27 cellular contexts compared by ENCODE assay signal in genomic region chr10:15787426-15787825, GRCh38.
DNase-seq lines count a peak whose midpoint lies in the region; ATAC-seq and TF ChIP-seq lines count a peak whose summit lies in the region.
"Had no signal": no experiment of that assay in that cellular context is flagged by ENCODE, and none has a peak within 500 bp of the region (broad histone marks: within the 10 kb centered on the region; RNA-seq: fewer than 3 reads in every experiment).

No MANE protein-coding gene starts in this region.

- TF ChIP-seq CTCF in glutamatergic neuron (IDR thresholded peaks at IDR 0.05; ENCODE audit: partially characterized antibody, unreplicated experiment): no peak

- peak; percentile 87 for ATAC-seq in GM18867 (IDR thresholded peaks at IDR 0.05; ENCODE audit: unreplicated experiment)
- ATAC-seq in HG02870 (IDR thresholded peaks at IDR 0.05; ENCODE audit: unreplicated experiment): peak; percentile 88
- ATAC-seq in HG02763 (IDR thresholded peaks at IDR 0.05; ENCODE audit: unreplicated experiment): no peak
- ATAC-seq: activated T-cell treated with anti-CD3 and anti-CD28 coated beads, Interleukin-2, amount 50 U/mL, for 72 hours; HCT116; natural killer cell; T-cell; upper lobe of right lung had no signal

- no peaks in the 10 kb centered on the region for H3K27me3 ChIP-seq in trophoblast cell (ENCODE audit: insufficient read depth, low read length)
- H3K27me3 ChIP-seq: hepatocyte, upper lobe of right lung had no signal

- no peak overlapping the region for H3K4me3 Mint-ChIP-seq in glutamatergic neuron (ENCODE audit: unreplicated experiment)
- H3K4me3 Mint-ChIP-seq: activated naive CD4-positive, alpha-beta T cell treated with anti-CD3 and anti-CD28 coated beads for 36 hours; activated T-cell treated with anti-CD3 and anti-CD28 coated beads, Interleukin-2, amount 50 U/mL, for 72 hours; brain; CD4-positive, CD25-positive, alpha-beta regulatory T cell; natural killer cell; T-cell had no signal

- H2BK12ac ChIP-seq in trophoblast cell (ENCODE audit: low read length): no peak overlapping the region

- peaks cover 7% of the 10 kb centered on the region for H3K79me1 ChIP-seq in trophoblast cell (ENCODE audit: low read length)

- no peaks in the 10 kb centered on the region for H3K36me3 Mint-ChIP-seq in glutamatergic neuron (ENCODE audit: unreplicated experiment)

- H2BK120ac ChIP-seq in trophoblast cell (ENCODE audit: insufficient read depth, low read length, poor library complexity): no peak overlapping the region

- no peak overlapping the region for H4K12ac ChIP-seq in trophoblast cell (ENCODE audit: low read depth, low read length)

- H3K4me1 Mint-ChIP-seq in glutamatergic neuron (ENCODE audit: low read depth, unreplicated experiment): peaks cover 15% of the 10 kb centered on the region
- H3K4me1 Mint-ChIP-seq: T-cell had no signal

- H3K9ac ChIP-seq in trophoblast cell (ENCODE audit: low read length): no peak overlapping the region

- DNase-seq in amniotic epithelial cell (ENCODE audit: low read depth): peak; percentile 11
- DNase-seq in trophoblast cell: no peak
- DNase-seq in glutamatergic neuron: no peak
- DNase-seq in UCSD-AML1 (lab: John Stamatoyannopoulos, UW; ENCODE audit: unreplicated experiment): no peak
- no peak for DNase-seq in DMS79 treated with DMSO at 0.1 percent for 48 hours (lab: John Stamatoyannopoulos, UW)
- DNase-seq: activated CD4-positive, CD25-positive, alpha-beta regulatory T cell; activated naive CD4-positive, alpha-beta T cell treated with anti-CD3 and anti-CD28 coated beads for 36 hours; activated T-cell treated with anti-CD3 and anti-CD28 coated beads, Interleukin-2, amount 50 U/mL, for 72 hours; CD4-positive, CD25-positive, alpha-beta regulatory T cell; cerebellar nuclear complex; lower lobe of right lung; natural killer cell; NCI-H1048; NCI-H187; NCI-H446 treated with DMSO at 0.1 percent for 48 hours; NCI-H774; occipital lobe; stimulated activated CD4-positive, alpha-beta T cell treated with anti-CD3 and anti-CD28 coated beads, Interleukin-4, amount 100 ng/mL, for 24 hours; T-cell; upper lobe of right lung had no signal

- no peak overlapping the region for H3K4me2 ChIP-seq in trophoblast cell (ENCODE audit: low read length)
- H3K4me2 ChIP-seq: hepatocyte had no signal

- H4K8ac ChIP-seq in trophoblast cell (ENCODE audit: low read depth, low read length): no peak overlapping the region

- WGBS in trophoblast cell (ENCODE audit: extremely low coverage, insufficient coverage, insufficient read length): no CpG with 5 or more reads among the region's 5 CpGs

- no peak overlapping the region for H3K27ac Mint-ChIP-seq in glutamatergic neuron (ENCODE audit: unreplicated experiment)
- H3K27ac Mint-ChIP-seq: activated naive CD4-positive, alpha-beta T cell treated with anti-CD3 and anti-CD28 coated beads for 36 hours; activated T-cell treated with anti-CD3 and anti-CD28 coated beads, Interleukin-2, amount 50 U/mL, for 72 hours; natural killer cell; T-cell had no signal

- H3K14ac ChIP-seq in trophoblast cell (ENCODE audit: low read length): no peak overlapping the region

- peaks cover 15 to 22% of the 10 kb centered on the region in 2 experiments for H3K4me1 ChIP-seq in trophoblast cell (ENCODE audit: control insufficient read depth in 1 of 2, insufficient read depth in 2 of 2, low read length in 2 of 2)
- H3K4me1 ChIP-seq: upper lobe of right lung had no signal

- no peaks in the 10 kb centered on the region for H3K9me3 ChIP-seq in trophoblast cell (ENCODE audit: insufficient read depth, low read depth, low read length)
- H3K9me3 ChIP-seq: lower lobe of right lung, upper lobe of right lung had no signal

- H3K4ac ChIP-seq in trophoblast cell (ENCODE audit: low read depth, low read length): no peak overlapping the region

- H3K18ac ChIP-seq in trophoblast cell (ENCODE audit: low read length): no peak overlapping the region

- H3K9me3 Mint-ChIP-seq in glutamatergic neuron (ENCODE audit: unreplicated experiment): peaks cover 2% of the 10 kb centered on the region
- H3K9me3 Mint-ChIP-seq: activated naive CD4-positive, alpha-beta T cell treated with anti-CD3 and anti-CD28 coated beads for 36 hours; activated T-cell treated with anti-CD3 and anti-CD28 coated beads, Interleukin-2, amount 50 U/mL, for 72 hours; brain; CD4-positive, CD25-positive, alpha-beta regulatory T cell; natural killer cell; T-cell had no signal

- H3K27me3 Mint-ChIP-seq in glutamatergic neuron (ENCODE audit: unreplicated experiment): no peaks in the 10 kb centered on the region
- H3K27me3 Mint-ChIP-seq: brain; CD4-positive, CD25-positive, alpha-beta regulatory T cell; T-cell had no signal

- peaks cover 0 to 1% of the 10 kb centered on the region in 2 experiments for H3K36me3 ChIP-seq in trophoblast cell (ENCODE audit: control insufficient read depth in 1 of 2, insufficient read depth in 2 of 2, low read length in 2 of 2)

- no peak overlapping the region for H3K23ac ChIP-seq in trophoblast cell (ENCODE audit: low read length)

- H2AK5ac ChIP-seq in trophoblast cell (ENCODE audit: low read length): peak overlapping the region; percentile 52

- no peaks in the 10 kb centered on the region for H3K79me2 ChIP-seq in trophoblast cell (ENCODE audit: control insufficient read depth, insufficient read depth, low read length, poor library complexity)
- H3K79me2 ChIP-seq: hepatocyte had no signal

- H3K4me3 ChIP-seq in trophoblast cell (ENCODE audit: low read depth, low read length): no peak overlapping the region
- H3K4me3 ChIP-seq: hepatocyte, lower lobe of right lung, upper lobe of right lung had no signal

- no peak overlapping the region for H2AFZ ChIP-seq in trophoblast cell (ENCODE audit: insufficient read depth, low read length, poor library complexity)
- H2AFZ ChIP-seq: hepatocyte had no signal

- H3K27ac ChIP-seq in trophoblast cell (ENCODE audit: low read depth, low read length): no peak overlapping the region
- H3K27ac ChIP-seq: hepatocyte, lower lobe of right lung, RWPE1, upper lobe of right lung had no signal

- no peak overlapping the region for H4K91ac ChIP-seq in trophoblast cell (ENCODE audit: low read depth, low read length)

- H2BK5ac ChIP-seq in trophoblast cell (ENCODE audit: low read depth, low read length, poor library complexity): no peak overlapping the region
